ENCODE assay signal across 27 cellular contexts in the genomic region with DNA sequence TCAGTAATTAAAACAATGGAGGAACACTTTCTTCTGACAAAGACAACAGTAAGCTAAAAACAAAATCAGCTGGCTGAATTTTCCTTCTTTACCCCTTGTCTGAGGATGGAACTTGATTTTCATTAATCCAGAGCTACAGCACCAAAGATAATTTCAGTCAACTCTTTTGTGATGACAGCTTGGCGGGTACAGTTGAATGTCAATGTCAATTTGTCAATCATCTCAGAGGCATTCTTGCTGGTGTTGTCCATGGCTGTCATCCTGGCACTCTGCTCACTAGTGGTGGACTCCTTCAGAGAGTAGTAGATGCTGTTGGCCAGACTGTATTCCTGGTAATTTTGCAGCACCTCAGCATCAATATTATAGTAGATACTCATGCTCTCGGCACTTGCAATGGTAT.
"Had no signal": no experiment of that assay in that cellular context is flagged by ENCODE, and none has a peak within 500 bp of the region (broad histone marks: within the 10 kb centered on the region; RNA-seq: fewer than 3 reads in every experiment).

No MANE protein-coding gene starts in this region.

- DNase-seq: colonic mucosa; dermis blood vessel endothelial cell; dorsolateral prefrontal cortex; effector CD4-positive, alpha-beta T cell; effector CD8-positive, alpha-beta T cell; effector memory CD4-positive, alpha-beta T cell; endodermal cell; erythroblast; esophagus squamous epithelium; foreskin fibroblast; foreskin keratinocyte; foreskin melanocyte; gastrocnemius medialis; glutamatergic neuron; head of caudate nucleus; heart left ventricle; heart right ventricle had no signal

- H3K4me3 Mint-ChIP-seq: dendritic cell treated with granulocyte-macrophage colony-stimulating factor and Interleukin-4, amounts not matched to agents 40 ng/mL and 50 ng/mL, for 4 days; endodermal cell had no signal

- ATAC-seq: esophagus mucosa, foreskin keratinocyte, gastrocnemius medialis, gastroesophageal sphincter, heart left ventricle, heart right ventricle had no signal

- H3K9me3 ChIP-seq: colonic mucosa, gastrocnemius medialis had no signal

- H3K27me3 Mint-ChIP-seq: dendritic cell treated with granulocyte-macrophage colony-stimulating factor and Interleukin-4, amounts not matched to agents 40 ng/mL and 50 ng/mL, for 4 days had no signal

- H3K27ac Mint-ChIP-seq: dendritic cell treated with granulocyte-macrophage colony-stimulating factor and Interleukin-4, amounts not matched to agents 40 ng/mL and 50 ng/mL, for 4 days; endodermal cell had no signal

- H3K27ac ChIP-seq: colonic mucosa, coronary artery, dorsolateral prefrontal cortex, epithelial cell of prostate, esophagus muscularis mucosa, esophagus squamous epithelium, foreskin keratinocyte, gastrocnemius medialis, gastroesophageal sphincter, heart left ventricle, heart right ventricle had no signal

- H3K36me3 ChIP-seq: colonic mucosa, esophagus muscularis mucosa, esophagus squamous epithelium, gastrocnemius medialis, gastroesophageal sphincter, heart left ventricle, heart right ventricle had no signal

- H3K27me3 ChIP-seq: colonic mucosa, dorsolateral prefrontal cortex, esophagus muscularis mucosa, foreskin keratinocyte, gastrocnemius medialis, gastroesophageal sphincter, heart left ventricle, heart right ventricle had no signal

- FAIRE-seq: colon, endometrium, endothelial cell of umbilical vein, frontal cortex had no signal

- H3K4me3 ChIP-seq: colonic mucosa, coronary artery, dorsolateral prefrontal cortex, esophagus muscularis mucosa, esophagus squamous epithelium, gastrocnemius medialis, gastroesophageal sphincter, heart left ventricle, heart right ventricle had no signal
